In genomic region chr3:44983413-44984040, GRCh38 we compare ENCODE assay signal across 14 cellular contexts. TPM values are rescaled to one million over a fixed set of nuclear protein-coding genes. Genes with fewer than 3 reads are reported as not detected.
DNase-seq lines count a peak whose midpoint lies in the region; ATAC-seq, FAIRE-seq and TF ChIP-seq lines count a peak whose summit lies in the region.
"Had no signal": no experiment of that assay in that cellular context is flagged by ENCODE, and none has a peak within 500 bp of the region (broad histone marks: within the 10 kb centered on the region; RNA-seq: fewer than 3 reads in every experiment).

No MANE protein-coding gene starts in this region.

- H3K9me3 ChIP-seq in body of pancreas (no peaks in the 10 kb centered on the region), keratinocyte (ENCODE audit: control insufficient read depth, low read depth, low read length) (no peaks in the 10 kb centered on the region), small intestine (ENCODE audit: control insufficient read depth, low read depth) (no peaks in the 10 kb centered on the region)
- H3K9me3 ChIP-seq: thoracic aorta had no signal

- H3K27ac Mint-ChIP-seq in stimulated activated effector memory CD8-positive, alpha-beta T cell treated with anti-CD3 and anti-CD28 coated beads, Interleukin-12 subunit alpha, Interleukin-12 subunit beta, amount 100 ng/mL, for 72 hours, result peak overlapping the region; percentile 46

- H3K36me3 Mint-ChIP-seq in stimulated activated effector memory CD8-positive, alpha-beta T cell treated with anti-CD3 and anti-CD28 coated beads, Interleukin-12 subunit alpha, Interleukin-12 subunit beta, amount 100 ng/mL, for 72 hours, result peaks cover 13% of the 10 kb centered on the region

- H3K4me3 ChIP-seq in body of pancreas, result no peak overlapping the region
- H3K4me3 ChIP-seq in keratinocyte (ENCODE audit: control insufficient read depth in 2 of 3, extremely low read depth in 1 of 3, insufficient read depth in 2 of 3, low read depth in 1 of 3, low read length in 3 of 3), result peak overlapping the region in 2 of 3 experiments; percentile 8 to 31
- no peak overlapping the region for H3K4me3 ChIP-seq in small intestine (ENCODE audit: low read depth in 1 of 2, low read length in 2 of 2)
- H3K4me3 ChIP-seq: thoracic aorta had no signal

- H3K4me2 ChIP-seq in keratinocyte (ENCODE audit: control insufficient read depth, extremely low read depth, insufficient read depth, low read depth, low read length), result peak overlapping the region; percentile 77

- TF ChIP-seq POLR2A in body of pancreas (IDR thresholded peaks at IDR 0.05), result no peak

- H3K4me1 Mint-ChIP-seq in stimulated activated effector memory CD8-positive, alpha-beta T cell treated with anti-CD3 and anti-CD28 coated beads, Interleukin-12 subunit alpha, Interleukin-12 subunit beta, amount 100 ng/mL, for 72 hours, result peaks cover 72% of the 10 kb centered on the region

- intact Hi-C loops in body of pancreas (cut with DNase I), result no loop called here

- TF ChIP-seq RAD21 in Ishikawa (IDR thresholded peaks at IDR 0.05; ENCODE audit: low read depth), result no peak

- TF ChIP-seq CTCF in body of pancreas (IDR thresholded peaks at IDR 0.05) (no peak), keratinocyte (optimal IDR thresholded peaks at IDR 0.05 in 1 of 3, IDR thresholded peaks at IDR 0.05 in 1 of 3, conservative IDR thresholded peaks at IDR 0.05 in 1 of 3; ENCODE audit: extremely low read depth in 1 of 3, insufficient read depth in 2 of 3, low read length in 3 of 3) (peak in 1 of 3 experiments; percentile 5)

- H3K27ac ChIP-seq in body of pancreas (peak overlapping the region in 3 of 4 donors; percentile 30 to 68 (median 55)), keratinocyte (ENCODE audit: control insufficient read depth, insufficient read depth, low read length) (peak overlapping the region; percentile 90), small intestine (ENCODE audit: low read depth in 1 of 2, low read length in 1 of 2) (no peak overlapping the region)
- H3K27ac ChIP-seq: HL-60, thoracic aorta had no signal

- peak in 1 of 4 donors; percentile 21 for DNase-seq in body of pancreas
- no peak for DNase-seq in keratinocyte (ENCODE audit: low read depth, low spot score)
- no peak for DNase-seq in stimulated activated effector memory CD8-positive, alpha-beta T cell treated with anti-CD3 and anti-CD28 coated beads, Interleukin-12 subunit alpha, Interleukin-12 subunit beta, amount 100 ng/mL, for 72 hours (ENCODE audit: low spot score in 2 of 2)
- DNase-seq in SKM-1 (lab: John Stamatoyannopoulos, UW; ENCODE audit: unreplicated experiment), result no peak
- no peak for DNase-seq in small intestine
- DNase-seq: amniotic stem cell; effector CD8-positive, alpha-beta T cell; hippocampal formation; NCI-H226 had no signal

- 17 to 24% methylated on average over 1 of the region's 1 CpG for WGBS in body of pancreas, 2 donors
- 62 to 71% (median 71%) methylated on average over 1 of the region's 1 CpG for WGBS in small intestine, 3 donors

- H3K9me3 Mint-ChIP-seq in stimulated activated effector memory CD8-positive, alpha-beta T cell treated with anti-CD3 and anti-CD28 coated beads, Interleukin-12 subunit alpha, Interleukin-12 subunit beta, amount 100 ng/mL, for 72 hours, result no peaks in the 10 kb centered on the region

- peaks cover 82% of the 10 kb centered on the region for H3K79me2 ChIP-seq in keratinocyte (ENCODE audit: control insufficient read depth, insufficient read depth, low read length)

- no peak for TF ChIP-seq EP300 in Ishikawa (IDR thresholded peaks at IDR 0.05; ENCODE audit: borderline replicate concordance)

- H2AFZ ChIP-seq in keratinocyte (ENCODE audit: control insufficient read depth, low read length), result no peak overlapping the region

- H3K9ac ChIP-seq in keratinocyte (ENCODE audit: control insufficient read depth, extremely low read depth, insufficient read depth, low read length), result peak overlapping the region; percentile 71

- peaks cover 39% of the 10 kb centered on the region for H3K4me1 ChIP-seq in body of pancreas
- H3K4me1 ChIP-seq in keratinocyte (ENCODE audit: control insufficient read depth, extremely low read depth, insufficient read depth, low read length), result peaks cover 63% of the 10 kb centered on the region
- peaks cover 0 to 14% of the 10 kb centered on the region in 2 donors for H3K4me1 ChIP-seq in small intestine (ENCODE audit: control insufficient read depth in 2 of 2, insufficient read depth in 1 of 2, low read depth in 1 of 2, low read length in 1 of 2)

- H4K20me1 ChIP-seq in keratinocyte (ENCODE audit: control insufficient read depth, extremely low read depth, insufficient read depth, low read length), result peaks cover 18% of the 10 kb centered on the region

- peaks cover 7% of the 10 kb centered on the region for H3K9me1 ChIP-seq in keratinocyte (ENCODE audit: control insufficient read depth, extremely low read depth, insufficient read depth, low read length)

- no peak overlapping the region for H3K4me3 Mint-ChIP-seq in stimulated activated effector memory CD8-positive, alpha-beta T cell treated with anti-CD3 and anti-CD28 coated beads, Interleukin-12 subunit alpha, Interleukin-12 subunit beta, amount 100 ng/mL, for 72 hours

- peak; percentile 24 for ATAC-seq in body of pancreas
- no peak for ATAC-seq in stimulated activated effector memory CD8-positive, alpha-beta T cell treated with anti-CD3 and anti-CD28 coated beads, Interleukin-12 subunit alpha, Interleukin-12 subunit beta, amount 100 ng/mL, for 72 hours
- no peak for ATAC-seq in GM21529 (IDR thresholded peaks at IDR 0.05; ENCODE audit: unreplicated experiment)
- ATAC-seq in GM18517 (IDR thresholded peaks at IDR 0.05; ENCODE audit: unreplicated experiment), result no peak

- H3K36me3 ChIP-seq in body of pancreas (replicated peaks in 1 of 2; ENCODE audit: insufficient read depth in 1 of 2, low read depth in 2 of 2), result no peaks in the 10 kb centered on the region
- H3K36me3 ChIP-seq in keratinocyte (ENCODE audit: control insufficient read depth in 2 of 2, extremely low read depth in 1 of 2, insufficient read depth in 2 of 2, low read length in 2 of 2), result peaks cover 2 to 12% of the 10 kb centered on the region in 2 experiments
- no peaks in the 10 kb centered on the region for H3K36me3 ChIP-seq in small intestine (ENCODE audit: control insufficient read depth in 2 of 2, insufficient read depth in 2 of 2, low read length in 2 of 2)
- H3K36me3 ChIP-seq: thoracic aorta had no signal

- no peaks in the 10 kb centered on the region for H3K27me3 ChIP-seq in body of pancreas
- H3K27me3 ChIP-seq in keratinocyte (ENCODE audit: control insufficient read depth, extremely low read depth, insufficient read depth, low read length), result no peaks in the 10 kb centered on the region
- H3K27me3 ChIP-seq in small intestine (ENCODE audit: control insufficient read depth in 2 of 2, insufficient read depth in 2 of 2, low read length in 2 of 2), result no peaks in the 10 kb centered on the region

- dilution Hi-C loops in keratinocyte (cut with MboI; ENCODE audit: extremely low pct_ligation_motif_present, low sequenced_read_pairs), result no loop called here

- FAIRE-seq in keratinocyte (lab: Jason Lieb, UNC) (peak; percentile 64), small intestine (lab: Jason Lieb, UNC) (no peak)

TF ChIP-seq in Ishikawa, 13 proteins besides CTCF, POLR2A, EP300 and RAD21:
- TF ChIP-seq USF1 (IDR thresholded peaks at IDR 0.05), result peak; percentile 60
- TF ChIP-seq MAX (IDR thresholded peaks at IDR 0.05), result no peak

RNA-seq across cellular contexts. Expression of gene EXOSC7, which starts 7.5 kb away (rescaled TPM):
- 10 to 100 TPM; 18.2 to 33.6 TPM for total RNA-seq in body of pancreas
- polyA plus RNA-seq in keratinocyte (75.9 to 94.4 TPM (median 89.3 TPM) in 3 replicates), small intestine (10 to 100 TPM; 21.9 to 39.4 (median 21.9) TPM)
- 52.6 TPM for polyA plus RNA-seq in keratinocyte (2011; ENCODE audit: low read depth)
- polyA plus RNA-seq in keratinocyte (2011; cell fraction: cytosol; rRNA removed), result 58.5 and 64.7 TPM in 2 replicates
- 63.5 and 83.2 TPM in 2 replicates for polyA plus RNA-seq in keratinocyte (2011; cell fraction: nucleus; rRNA removed)
- 77.0 and 80.2 TPM in 2 replicates for polyA plus RNA-seq in keratinocyte (2012; ENCODE audit: low replicate concordance)
- 17.1 to 49.2 TPM (median 30.2 TPM) in 3 replicates for polyA minus RNA-seq in keratinocyte
- 21.9 TPM for polyA minus RNA-seq in keratinocyte (2011; cell fraction: cytosol; rRNA and poly(A)+ RNA removed)
- polyA minus RNA-seq in keratinocyte (2011; cell fraction: nucleus; rRNA and poly(A)+ RNA removed), result 19.9 and 28.8 TPM in 2 replicates

RNA-seq across cellular contexts. Expression of gene ZDHHC3, which starts 7.6 kb away (rescaled TPM):
- total RNA-seq in body of pancreas, result 10 to 100 TPM; 32.2 to 32.3 TPM
- polyA plus RNA-seq in keratinocyte, result 151 to 203 TPM (median 162 TPM) in 3 replicates
- polyA plus RNA-seq in keratinocyte (2011; ENCODE audit: low read depth), result 50.8 TPM
- 193 and 216 TPM in 2 replicates for polyA plus RNA-seq in keratinocyte (2011; cell fraction: cytosol; rRNA removed)
- 123 and 154 TPM in 2 replicates for polyA plus RNA-seq in keratinocyte (2011; cell fraction: nucleus; rRNA removed)
- 68.9 and 89.7 TPM in 2 replicates for polyA plus RNA-seq in keratinocyte (2012; ENCODE audit: low replicate concordance)
- polyA minus RNA-seq in keratinocyte, result 381 to 451 TPM (median 383 TPM) in 3 replicates
- polyA minus RNA-seq in keratinocyte (2011; cell fraction: cytosol; rRNA and poly(A)+ RNA removed), result 123 TPM
- polyA minus RNA-seq in keratinocyte (2011; cell fraction: nucleus; rRNA and poly(A)+ RNA removed), result 61.2 and 113 TPM in 2 replicates
- polyA plus RNA-seq in small intestine, result 10 to 100 TPM; 54.3 to 61.8 (median 54.8) TPM

RNA-seq across cellular contexts. Expression of gene CLEC3B, which starts 42.6 kb away (rescaled TPM):
- total RNA-seq in body of pancreas, result 10 to 100 TPM in 1 of 2 donors, 1 to 10 TPM in 1; 4.9 to 22.1 TPM
- polyA plus RNA-seq in keratinocyte, result 0.08 TPM in 1 of 3 replicates, not detected in the others
- not detected for polyA plus RNA-seq in keratinocyte (2011; ENCODE audit: low read depth)
- not detected in 2 replicates for polyA plus RNA-seq in keratinocyte (2011; cell fraction: cytosol; rRNA removed)
- 0.16 TPM in 1 of 2 replicates, not detected in the other for polyA plus RNA-seq in keratinocyte (2011; cell fraction: nucleus; rRNA removed)
- not detected in 2 replicates for polyA plus RNA-seq in keratinocyte (2012; ENCODE audit: low replicate concordance)
- polyA minus RNA-seq in keratinocyte, result 0.20 TPM in 1 of 3 replicates, not detected in the others
- not detected for polyA minus RNA-seq in keratinocyte (2011; cell fraction: cytosol; rRNA and poly(A)+ RNA removed)
- 0.63 TPM in 1 of 2 replicates, not detected in the other for polyA minus RNA-seq in keratinocyte (2011; cell fraction: nucleus; rRNA and poly(A)+ RNA removed)
- polyA plus RNA-seq in small intestine, result 100 to 1,000 TPM in 1 of 3 donors, 1 to 10 TPM in 2; 2.9 to 103 (median 4.1) TPM

Comparison
In these comparisons a context has a peak if more than half of its experiments do, and no peak if none do; other contexts are left out.
1. H3K27ac ChIP-seq: peak in body of pancreas (3 of 4) and keratinocyte (single experiment); none in small intestine (0 of 2).
2. H3K4me3 ChIP-seq: peak in keratinocyte (2 of 3); none in body of pancreas (0 of 2) and small intestine (0 of 2).